ENCODE assay signal across 21 cellular contexts in genomic region chr5:100970646-100971045, GRCh38.
"Had no signal": no experiment of that assay in that cellular context is flagged by ENCODE, and none has a peak within 500 bp of the region (broad histone marks: within the 10 kb centered on the region; RNA-seq: fewer than 3 reads in every experiment).

No MANE protein-coding gene starts in this region.

- H3K27me3 ChIP-seq: esophagus squamous epithelium, heart left ventricle, neutrophil, sigmoid colon, tibial artery, upper lobe of left lung, vagina had no signal

- H3K4me3 ChIP-seq: esophagus squamous epithelium, heart left ventricle, sigmoid colon, tibial artery, upper lobe of left lung, vagina had no signal

- H3K27ac Mint-ChIP-seq: stimulated activated effector memory CD8-positive, alpha-beta T cell treated with anti-CD3 and anti-CD28 coated beads, Interleukin-12 subunit alpha, Interleukin-12 subunit beta, amount 100 ng/mL, for 72 hours; stimulated activated naive CD8-positive, alpha-beta T cell treated with anti-CD3 and anti-CD28 coated beads, Interleukin-15, Interleukin-2, amounts not matched to agents 100 ng/mL and 50 ng/mL, for 24 hours had no signal

- H3K9me3 ChIP-seq: esophagus squamous epithelium, neutrophil, sigmoid colon, tibial artery, upper lobe of left lung, vagina had no signal

- H3K4me1 Mint-ChIP-seq: naive B cell; stimulated activated effector memory CD8-positive, alpha-beta T cell treated with anti-CD3 and anti-CD28 coated beads, Interleukin-12 subunit alpha, Interleukin-12 subunit beta, amount 100 ng/mL, for 72 hours had no signal

- H3K36me3 Mint-ChIP-seq: stimulated activated effector memory CD8-positive, alpha-beta T cell treated with anti-CD3 and anti-CD28 coated beads, Interleukin-12 subunit alpha, Interleukin-12 subunit beta, amount 100 ng/mL, for 72 hours had no signal

- ATAC-seq: heart left ventricle; left lobe of liver; stimulated activated effector memory CD8-positive, alpha-beta T cell treated with anti-CD3 and anti-CD28 coated beads, Interleukin-12 subunit alpha, Interleukin-12 subunit beta, amount 100 ng/mL, for 72 hours had no signal

- DNase-seq: effector memory CD4-positive, alpha-beta T cell; esophagus squamous epithelium; foreskin fibroblast; heart left ventricle; hippocampal formation; kidney glomerular epithelial cell; midbrain; naive B cell; posterior cingulate gyrus; sigmoid colon; small intestine; stimulated activated CD4-positive, alpha-beta T cell treated with anti-CD3 and anti-CD28 coated beads, Interleukin-4, amount 100 ng/mL, for 1 hour; stimulated activated CD8-positive, alpha-beta memory T cell treated with anti-CD3 and anti-CD28 coated beads, Interleukin-4, amount 100 ng/mL, for 48 hours; tibial artery; upper lobe of left lung had no signal

- H3K36me3 ChIP-seq: esophagus squamous epithelium, heart left ventricle, neutrophil, sigmoid colon, tibial artery, upper lobe of left lung, vagina had no signal

- H3K4me1 ChIP-seq: esophagus squamous epithelium, heart left ventricle, sigmoid colon, tibial artery, upper lobe of left lung, vagina had no signal

- H3K9me3 Mint-ChIP-seq: nephron; stimulated activated effector memory CD8-positive, alpha-beta T cell treated with anti-CD3 and anti-CD28 coated beads, Interleukin-12 subunit alpha, Interleukin-12 subunit beta, amount 100 ng/mL, for 72 hours; stimulated activated naive CD8-positive, alpha-beta T cell treated with anti-CD3 and anti-CD28 coated beads, Interleukin-15, Interleukin-2, amounts not matched to agents 100 ng/mL and 50 ng/mL, for 24 hours had no signal

- H3K27ac ChIP-seq: esophagus squamous epithelium, heart left ventricle, neutrophil, sigmoid colon, tibial artery, upper lobe of left lung, vagina had no signal

- H3K4me3 Mint-ChIP-seq: naive B cell; nephron; stimulated activated effector memory CD8-positive, alpha-beta T cell treated with anti-CD3 and anti-CD28 coated beads, Interleukin-12 subunit alpha, Interleukin-12 subunit beta, amount 100 ng/mL, for 72 hours; stimulated activated naive CD8-positive, alpha-beta T cell treated with anti-CD3 and anti-CD28 coated beads, Interleukin-15, Interleukin-2, amounts not matched to agents 100 ng/mL and 50 ng/mL, for 24 hours had no signal
